ENCODE assay signal across 19 cellular contexts in the genomic region with DNA sequence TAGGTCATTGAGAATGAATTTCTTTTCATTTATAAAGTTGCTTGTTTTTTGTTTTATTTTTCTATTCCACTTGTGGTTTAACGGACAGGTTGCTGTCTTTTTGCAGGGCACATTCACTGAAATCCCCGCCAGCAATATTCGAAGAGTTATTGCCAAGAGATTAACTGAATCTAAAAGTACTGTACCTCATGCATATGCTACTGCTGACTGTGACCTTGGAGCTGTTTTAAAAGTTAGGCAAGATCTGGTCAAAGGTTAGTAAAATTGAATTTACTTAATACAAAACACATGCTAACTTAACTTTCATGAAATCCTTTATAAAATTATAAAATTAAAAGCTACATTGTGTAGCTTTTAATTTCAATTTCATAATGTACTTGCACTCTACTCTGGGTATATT.
"Had no signal": no experiment of that assay in that cellular context is flagged by ENCODE, and none has a peak within 500 bp of the region (broad histone marks: within the 10 kb centered on the region; RNA-seq: fewer than 3 reads in every experiment).

No MANE protein-coding gene starts in this region.

- H3K27ac ChIP-seq: cardiac muscle cell, epithelial cell of prostate, esophagus muscularis mucosa, neutrophil had no signal

- ATAC-seq: effector memory CD8-positive, alpha-beta T cell; mucosa of descending colon; naive thymus-derived CD8-positive, alpha-beta T cell; stimulated activated memory B cell treated with anti-CD40 and anti-IgM and Interleukin-4, amounts not matched to agents 10 μg/mL and 1 μg/mL and 100 μg/mL, for 72 hours; stimulated activated naive CD8-positive, alpha-beta T cell treated with anti-CD3 and anti-CD28 coated beads, Interleukin-15, amount 100 ng/mL, for 72 hours had no signal

- DNase-seq: cerebellar nuclear complex; effector memory CD8-positive, alpha-beta T cell; heart left ventricle; hippocampal formation; kidney glomerular epithelial cell; mesendoderm; mucosa of descending colon; naive thymus-derived CD8-positive, alpha-beta T cell; posterior cingulate gyrus; stimulated activated CD4-positive, alpha-beta T cell treated with anti-CD3 and anti-CD28 coated beads, Interleukin-4, amount 100 ng/mL, for 24 hours; stimulated activated naive CD8-positive, alpha-beta T cell treated with anti-CD3 and anti-CD28 coated beads, Interleukin-15, amount 100 ng/mL, for 72 hours; trophoblast cell had no signal

- H3K4me3 ChIP-seq: cardiac muscle cell, esophagus muscularis mucosa, heart left ventricle, lung, mucosa of descending colon, smooth muscle cell had no signal

- H3K27me3 ChIP-seq: cardiac muscle cell, esophagus muscularis mucosa, heart left ventricle, neutrophil had no signal

- H3K9me3 ChIP-seq: esophagus muscularis mucosa, heart left ventricle, mucosa of descending colon, neutrophil had no signal

- H3K4me2 ChIP-seq: smooth muscle cell had no signal
